In genomic region chr17:81591971-81592370, GRCh38 we compare ENCODE assay signal across 21 cellular contexts. TPM values are rescaled to one million over a fixed set of nuclear protein-coding genes. Genes with fewer than 3 reads are reported as not detected.
DNase-seq lines count a peak whose midpoint lies in the region; ATAC-seq and TF ChIP-seq lines count a peak whose summit lies in the region.
"Had no signal": no experiment of that assay in that cellular context is flagged by ENCODE, and none has a peak within 500 bp of the region (broad histone marks: within the 10 kb centered on the region; RNA-seq: fewer than 3 reads in every experiment).

No MANE protein-coding gene starts in this region.

- H3K27me3 ChIP-seq in left ventricle myocardium inferior (ENCODE audit: low read depth) = no peaks in the 10 kb centered on the region
- H3K27me3 ChIP-seq: MG63 had no signal

- peaks cover 100% of the 10 kb centered on the region for H3K36me3 ChIP-seq in left ventricle myocardium inferior

- intact Hi-C loops in left ventricle myocardium inferior (cut with micrococcal nuclease) = no loop called here
- intact Hi-C loops in cardiac septum (cut with DNase I) = no loop called here
- intact Hi-C loops in activated CD4-positive, alpha-beta T cell treated with anti-CD3 and anti-CD28 coated beads, Interleukin-2, amount 10 ng/mL, durations not matched to agents 24 days and 14 days (cut with micrococcal nuclease) = no loop called here

- no peak overlapping the region for H3K27ac Mint-ChIP-seq in endothelial cell (ENCODE audit: unreplicated experiment)
- peak overlapping the region; percentile 50 for H3K27ac Mint-ChIP-seq in neural crest cell (ENCODE audit: unreplicated experiment)
- H3K27ac Mint-ChIP-seq in activated CD4-positive, alpha-beta T cell treated with anti-CD3 and anti-CD28 coated beads, Interleukin-2, amount 10 ng/mL, durations not matched to agents 24 days and 14 days = no peak overlapping the region
- H3K27ac Mint-ChIP-seq: HFFc6 had no signal

- H3K36me3 Mint-ChIP-seq in endothelial cell (ENCODE audit: low read depth, unreplicated experiment) (peaks cover 37% of the 10 kb centered on the region), neural crest cell (ENCODE audit: low read depth) (peaks cover 14% of the 10 kb centered on the region)
- peaks cover 51% of the 10 kb centered on the region for H3K36me3 Mint-ChIP-seq in activated CD4-positive, alpha-beta T cell treated with anti-CD3 and anti-CD28 coated beads, Interleukin-2, amount 10 ng/mL, durations not matched to agents 24 days and 14 days (ENCODE audit: low read depth)

- H3K4me1 Mint-ChIP-seq in endothelial cell (ENCODE audit: unreplicated experiment) (no peaks in the 10 kb centered on the region), neural crest cell (no peaks in the 10 kb centered on the region)
- H3K4me1 Mint-ChIP-seq in activated CD4-positive, alpha-beta T cell treated with anti-CD3 and anti-CD28 coated beads, Interleukin-2, amount 10 ng/mL, durations not matched to agents 24 days and 14 days = peaks cover 1% of the 10 kb centered on the region

- H3K27me3 Mint-ChIP-seq in endothelial cell (ENCODE audit: unreplicated experiment) = peaks cover 4% of the 10 kb centered on the region
- no peaks in the 10 kb centered on the region for H3K27me3 Mint-ChIP-seq in neural crest cell (ENCODE audit: low read depth)
- no peaks in the 10 kb centered on the region for H3K27me3 Mint-ChIP-seq in activated CD4-positive, alpha-beta T cell treated with anti-CD3 and anti-CD28 coated beads, Interleukin-2, amount 10 ng/mL, durations not matched to agents 24 days and 14 days

- no peaks in the 10 kb centered on the region for H3K9me3 ChIP-seq in left ventricle myocardium inferior (replicated peaks)
- H3K9me3 ChIP-seq: MG63 had no signal

- peak overlapping the region; percentile 70 for H3K27ac ChIP-seq in left ventricle myocardium inferior (replicated peaks)
- H3K27ac ChIP-seq: SK-N-MC had no signal

- no peak for DNase-seq in left ventricle myocardium inferior
- DNase-seq in cardiac septum (ENCODE audit: low spot score) = no peak
- no peak for DNase-seq in endothelial cell (ENCODE audit: low spot score)
- DNase-seq in neural crest cell (ENCODE audit: low read depth, low spot score) = no peak
- no peak for DNase-seq in T1000 (lab: John Stamatoyannopoulos, UW)
- DNase-seq in activated CD4-positive, alpha-beta T cell treated with anti-CD3 and anti-CD28 coated beads, Interleukin-2, amount 10 ng/mL, durations not matched to agents 24 days and 14 days = no peak
- DNase-seq: Calu3, DMS153, DND-41, H7, HFFc6, IMR-90, KG1, MG63, NCI-H1694, NCI-H2029 treated with DMSO at 0.1 percent for 48 hours, NCI-H2227 treated with DMSO at 0.1 percent for 48 hours, NCI-H526 treated with DMSO at 0.1 percent for 48 hours, SIG-M5 had no signal

- no peak overlapping the region for H3K4me3 ChIP-seq in left ventricle myocardium inferior
- H3K4me3 ChIP-seq: MG63, SK-N-MC had no signal

- no peak for TF ChIP-seq CTCF in left ventricle myocardium inferior (IDR thresholded peaks at IDR 0.05; ENCODE audit: borderline replicate concordance)
- no peak for TF ChIP-seq CTCF in endothelial cell (IDR thresholded peaks at IDR 0.05; ENCODE audit: unreplicated experiment)
- no peak for TF ChIP-seq CTCF in neural crest cell (conservative IDR thresholded peaks at IDR 0.05)

- no peak for ATAC-seq in GM21360 (IDR thresholded peaks at IDR 0.05; ENCODE audit: unreplicated experiment)

- H3K9me3 Mint-ChIP-seq in endothelial cell (ENCODE audit: unreplicated experiment) (no peaks in the 10 kb centered on the region), neural crest cell (no peaks in the 10 kb centered on the region)
- H3K9me3 Mint-ChIP-seq in activated CD4-positive, alpha-beta T cell treated with anti-CD3 and anti-CD28 coated beads, Interleukin-2, amount 10 ng/mL, durations not matched to agents 24 days and 14 days = no peaks in the 10 kb centered on the region
- H3K9me3 Mint-ChIP-seq: HFFc6 had no signal

- H3K4me1 ChIP-seq in left ventricle myocardium inferior = peaks cover 28% of the 10 kb centered on the region

- H3K4me3 Mint-ChIP-seq in endothelial cell (ENCODE audit: unreplicated experiment) (peak overlapping the region; percentile 48), neural crest cell (no peak overlapping the region)
- no peak overlapping the region for H3K4me3 Mint-ChIP-seq in activated CD4-positive, alpha-beta T cell treated with anti-CD3 and anti-CD28 coated beads, Interleukin-2, amount 10 ng/mL, durations not matched to agents 24 days and 14 days
- H3K4me3 Mint-ChIP-seq: HFFc6 had no signal

RNA-seq across cellular contexts. Expression of gene FAAP100, which starts 39.8 kb away (rescaled TPM):
- total RNA-seq in left ventricle myocardium inferior (15.9 TPM), cardiac septum (13.6 TPM), endothelial cell (ENCODE audit: unreplicated experiment) (40.6 TPM), neural crest cell (45.0 and 48.3 TPM in 2 replicates)
- 72.2 and 76.5 TPM in 2 replicates for total RNA-seq in activated CD4-positive, alpha-beta T cell treated with anti-CD3 and anti-CD28 coated beads, Interleukin-2, amount 10 ng/mL, durations not matched to agents 24 days and 14 days

RNA-seq across cellular contexts. Expression of gene NPLOC4, which starts 44.9 kb away (rescaled TPM):
- total RNA-seq in left ventricle myocardium inferior (87.5 TPM), cardiac septum (107 TPM), endothelial cell (ENCODE audit: unreplicated experiment) (133 TPM), neural crest cell (89.8 and 97.7 TPM in 2 replicates)
- total RNA-seq in activated CD4-positive, alpha-beta T cell treated with anti-CD3 and anti-CD28 coated beads, Interleukin-2, amount 10 ng/mL, durations not matched to agents 24 days and 14 days = 142 and 147 TPM in 2 replicates

RNA-seq across cellular contexts. Expression of gene TSPAN10, which starts 45.0 kb away (rescaled TPM):
- 0.30 TPM for total RNA-seq in left ventricle myocardium inferior
- total RNA-seq in cardiac septum = 0.30 TPM
- 2.5 TPM for total RNA-seq in endothelial cell (ENCODE audit: unreplicated experiment)
- total RNA-seq in neural crest cell = 1.5 and 1.6 TPM in 2 replicates
- 0.14 and 0.37 TPM in 2 replicates for total RNA-seq in activated CD4-positive, alpha-beta T cell treated with anti-CD3 and anti-CD28 coated beads, Interleukin-2, amount 10 ng/mL, durations not matched to agents 24 days and 14 days
